In the genomic region with DNA sequence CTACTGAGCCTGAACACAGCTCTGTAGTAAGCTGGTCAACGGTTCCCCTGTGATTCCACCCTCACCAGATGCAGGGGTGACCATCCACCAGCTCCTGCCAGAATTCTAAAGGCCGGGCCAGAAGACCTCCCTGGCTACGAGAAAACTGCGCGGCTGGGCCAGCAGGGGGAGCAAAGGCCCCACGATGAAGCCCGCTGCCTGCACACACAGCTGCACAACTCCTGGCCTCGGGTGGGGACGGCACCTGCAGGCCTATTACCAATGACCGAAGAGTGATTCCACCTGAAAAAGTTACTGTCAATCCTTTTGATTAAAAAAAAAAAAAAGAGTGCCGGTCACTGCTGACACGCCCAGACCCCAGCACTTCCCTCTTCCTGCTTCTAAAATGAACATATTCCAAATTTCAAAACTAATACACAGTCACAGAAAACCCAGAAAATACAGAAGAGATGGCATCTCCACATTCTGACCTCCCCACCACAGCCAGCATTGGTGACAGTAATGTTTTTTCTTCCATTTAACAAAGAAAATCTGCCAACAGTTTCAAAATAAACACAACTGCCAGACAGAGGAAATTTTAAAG, we compare ENCODE assay signal across 8 cellular contexts. TPM values are rescaled to one million over a fixed set of nuclear protein-coding genes. Genes with fewer than 3 reads are reported as not detected.
DNase-seq lines count a peak whose midpoint lies in the region; ATAC-seq and TF ChIP-seq lines count a peak whose summit lies in the region.

No MANE protein-coding gene starts in this region.

- H3K27ac ChIP-seq in GM23338 (ENCODE audit: low read depth) (no peak overlapping the region), mesendoderm (ENCODE audit: low read depth, low read length) (no peak overlapping the region)
- no peak overlapping the region for H3K27ac ChIP-seq in effector memory CD4-positive, alpha-beta T cell (ENCODE audit: insufficient read depth, low read length, poor library complexity, severe bottlenecking)

- H3K4me2 ChIP-seq in GM23338: no peak overlapping the region
- no peak overlapping the region for H3K4me2 ChIP-seq in mesendoderm (ENCODE audit: low read length)

- CTCF ChIA-PET in activated CD8-positive, alpha-beta T cell treated with anti-CD3 and anti-CD28 coated beads for 36 hours (lab: Charles Lee): interaction anchor here (0.6 to 3.4 kb wide), 37 partner anchors 9 to 310 kb away, joined by 3 to 40 read pairs (median 4); no protein-coding TSS in a partner anchor

- H2AFZ ChIP-seq in GM23338: no peak overlapping the region

- H3K23ac ChIP-seq in mesendoderm (ENCODE audit: low read length): no peak overlapping the region

- no peaks in the 10 kb centered on the region for H3K9me3 ChIP-seq in effector memory CD4-positive, alpha-beta T cell (ENCODE audit: control insufficient read depth, low read length)

- H3K56ac ChIP-seq in mesendoderm (ENCODE audit: low read length): no peak overlapping the region

- H3K27ac Mint-ChIP-seq in GM23338: no peak overlapping the region
- no peak overlapping the region for H3K27ac Mint-ChIP-seq in activated CD8-positive, alpha-beta T cell treated with anti-CD3 and anti-CD28 coated beads for 36 hours

- H3K36me3 Mint-ChIP-seq in GM23338 (ENCODE audit: low read depth): peaks cover 19% of the 10 kb centered on the region
- H3K36me3 Mint-ChIP-seq in activated CD8-positive, alpha-beta T cell treated with anti-CD3 and anti-CD28 coated beads for 36 hours (ENCODE audit: low read depth): peaks cover 14% of the 10 kb centered on the region

- no peak overlapping the region for H4K5ac ChIP-seq in mesendoderm (ENCODE audit: low read length)

- intact Hi-C loops in activated CD8-positive, alpha-beta T cell treated with anti-CD3 and anti-CD28 coated beads for 36 hours (cut with micrococcal nuclease): loop anchor here (1.0 kb wide), 1 partner anchor 301 kb away; no protein-coding TSS in a partner anchor

- H4K8ac ChIP-seq in mesendoderm (ENCODE audit: low read depth, low read length): no peak overlapping the region

- no CpG with 5 or more reads among the region's 12 CpGs for WGBS in mesendoderm (ENCODE audit: extremely low coverage, insufficient coverage, low lambda C conversion rate)

- H2BK15ac ChIP-seq in mesendoderm (replicated peaks; ENCODE audit: low read depth): no peak overlapping the region

- no peaks in the 10 kb centered on the region for H3K27me3 Mint-ChIP-seq in GM23338 (ENCODE audit: insufficient read depth, low read depth, poor library complexity)
- no peaks in the 10 kb centered on the region for H3K27me3 Mint-ChIP-seq in activated CD8-positive, alpha-beta T cell treated with anti-CD3 and anti-CD28 coated beads for 36 hours

- ATAC-seq in GM23338: peak; percentile 94
- peak; percentile 90 for ATAC-seq in activated CD8-positive, alpha-beta T cell treated with anti-CD3 and anti-CD28 coated beads for 36 hours
- ATAC-seq in GM18520 (IDR thresholded peaks at IDR 0.05; ENCODE audit: unreplicated experiment): no peak

- H3K36me3 ChIP-seq in GM23338 (ENCODE audit: insufficient read depth) (no peaks in the 10 kb centered on the region), mesendoderm (ENCODE audit: control insufficient read depth, insufficient read depth, low read length) (peaks cover 2% of the 10 kb centered on the region)
- H3K36me3 ChIP-seq in effector memory CD4-positive, alpha-beta T cell (ENCODE audit: control insufficient read depth, insufficient read depth, low read length): peaks cover 13% of the 10 kb centered on the region

- POLR2A ChIA-PET in activated CD8-positive, alpha-beta T cell treated with anti-CD3 and anti-CD28 coated beads for 36 hours (lab: Charles Lee): no interaction called here

- peak; percentile 67 to 78 for TF ChIP-seq CTCF in GM23338 (conservative IDR thresholded peaks at IDR 0.05; ENCODE audit: low read depth in 2 of 2)
- peak; percentile 67 for TF ChIP-seq CTCF in activated CD8-positive, alpha-beta T cell treated with anti-CD3 and anti-CD28 coated beads for 36 hours (IDR thresholded peaks at IDR 0.05)

- H3K4me1 ChIP-seq in GM23338 (ENCODE audit: insufficient read depth): no peaks in the 10 kb centered on the region
- H3K4me1 ChIP-seq in effector memory CD4-positive, alpha-beta T cell (ENCODE audit: control insufficient read depth, insufficient read depth, low read length, poor library complexity, severe bottlenecking): no peaks in the 10 kb centered on the region
- no peaks in the 10 kb centered on the region for H3K4me1 ChIP-seq in mesendoderm (ENCODE audit: control insufficient read depth, low read depth, low read length)

- no peaks in the 10 kb centered on the region for H3K9me2 ChIP-seq in GM23338 (ENCODE audit: insufficient read depth)

- no peak overlapping the region for H2BK120ac ChIP-seq in mesendoderm (ENCODE audit: low read depth, low read length)

- H3K9me3 Mint-ChIP-seq in GM23338: no peaks in the 10 kb centered on the region
- no peaks in the 10 kb centered on the region for H3K9me3 Mint-ChIP-seq in activated CD8-positive, alpha-beta T cell treated with anti-CD3 and anti-CD28 coated beads for 36 hours

- H2BK5ac ChIP-seq in mesendoderm (ENCODE audit: low read length): no peak overlapping the region

- H3K27me3 ChIP-seq in GM23338 (ENCODE audit: insufficient read depth): no peaks in the 10 kb centered on the region
- H3K27me3 ChIP-seq in effector memory CD4-positive, alpha-beta T cell (replicated peaks; ENCODE audit: control insufficient read depth, insufficient read depth, low read length, poor library complexity, severe bottlenecking): no peaks in the 10 kb centered on the region
- H3K27me3 ChIP-seq in mesendoderm (ENCODE audit: insufficient read depth, low read length, poor library complexity): no peaks in the 10 kb centered on the region

- no peak overlapping the region for H3K18ac ChIP-seq in mesendoderm (ENCODE audit: low read length)

- no peak overlapping the region for H2AK5ac ChIP-seq in mesendoderm (ENCODE audit: low read length)

- H3K4ac ChIP-seq in mesendoderm (ENCODE audit: low read depth, low read length): no peak overlapping the region

- H3K79me2 ChIP-seq in GM23338 (replicated peaks; ENCODE audit: insufficient read depth) (no peaks in the 10 kb centered on the region), mesendoderm (ENCODE audit: control insufficient read depth, insufficient read depth, low read length) (no peaks in the 10 kb centered on the region)

- 0 out of 3 replicates have a peak, but pooled peaks cover under 1% of the 10 kb centered on the region for H3K4me1 Mint-ChIP-seq in GM23338
- H3K4me1 Mint-ChIP-seq in activated CD8-positive, alpha-beta T cell treated with anti-CD3 and anti-CD28 coated beads for 36 hours (ENCODE audit: low read depth): peaks cover 6% of the 10 kb centered on the region

- DNase-seq in COLO829 (ENCODE audit: low spot score) (peak; percentile 18), GM23338 (ENCODE audit: low spot score) (peak; percentile 82), NCI-H510A treated with DMSO at 0.1 percent for 48 hours (lab: John Stamatoyannopoulos, UW) (peak; percentile 33), mesendoderm (peak; percentile 59)
- peak; percentile 67 for DNase-seq in activated CD8-positive, alpha-beta T cell treated with anti-CD3 and anti-CD28 coated beads for 36 hours
- peak in 2 of 3 donors; percentile 5 to 29 for DNase-seq in effector memory CD4-positive, alpha-beta T cell
- peak; percentile 38 to 39 for DNase-seq in stimulated activated CD8-positive, alpha-beta memory T cell treated with anti-CD3 and anti-CD28 coated beads, Interleukin-2, amount 100 ng/mL, for 48 hours (ENCODE audit: low read depth in 2 of 2)

- no peaks in the 10 kb centered on the region; the same call in none of the 2 replicates for H4K20me1 ChIP-seq in GM23338 (replicated peaks; ENCODE audit: insufficient read depth)

- H3F3A ChIP-seq in GM23338 (replicated peaks; ENCODE audit: low read depth): no peaks in the 10 kb centered on the region

- H3K4me3 Mint-ChIP-seq in GM23338: no peak overlapping the region
- no peak overlapping the region for H3K4me3 Mint-ChIP-seq in activated CD8-positive, alpha-beta T cell treated with anti-CD3 and anti-CD28 coated beads for 36 hours

- no peaks in the 10 kb centered on the region for H3K79me1 ChIP-seq in mesendoderm (ENCODE audit: low read length)

- H3K9ac ChIP-seq in mesendoderm (ENCODE audit: low read length): no peak overlapping the region

- H3K4me3 ChIP-seq in GM23338 (no peak overlapping the region), mesendoderm (ENCODE audit: low read length) (no peak overlapping the region)
- no peak overlapping the region for H3K4me3 ChIP-seq in effector memory CD4-positive, alpha-beta T cell (ENCODE audit: insufficient read depth, low read depth, low read length, poor library complexity, severe bottlenecking)

TF ChIP-seq in GM23338, 12 proteins besides CTCF, POLR2A, EP300 and RAD21 (continues in another document):
- TF ChIP-seq, protein P1, sequence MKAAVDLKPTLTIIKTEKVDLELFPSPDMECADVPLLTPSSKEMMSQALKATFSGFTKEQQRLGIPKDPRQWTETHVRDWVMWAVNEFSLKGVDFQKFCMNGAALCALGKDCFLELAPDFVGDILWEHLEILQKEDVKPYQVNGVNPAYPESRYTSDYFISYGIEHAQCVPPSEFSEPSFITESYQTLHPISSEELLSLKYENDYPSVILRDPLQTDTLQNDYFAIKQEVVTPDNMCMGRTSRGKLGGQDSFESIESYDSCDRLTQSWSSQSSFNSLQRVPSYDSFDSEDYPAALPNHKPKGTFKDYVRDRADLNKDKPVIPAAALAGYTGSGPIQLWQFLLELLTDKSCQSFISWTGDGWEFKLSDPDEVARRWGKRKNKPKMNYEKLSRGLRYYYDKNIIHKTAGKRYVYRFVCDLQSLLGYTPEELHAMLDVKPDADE (IDR thresholded peaks at IDR 0.05): no peak

RNA-seq across cellular contexts. Expression of a gene that starts 49.8 kb away (rescaled TPM):
- total RNA-seq in GM23338 (2014; rRNA removed; shearing (Covaris generic)): 9.2 and 9.9 TPM in 2 replicates
- 2.5 and 2.7 TPM in 2 replicates for polyA plus RNA-seq in GM23338 (2016; fragmentation: Nextera tagmentation; extraction: Ambion mirVana)
- under 1 TPM; 0.65 to 0.76 TPM for total RNA-seq in activated CD8-positive, alpha-beta T cell treated with anti-CD3 and anti-CD28 coated beads for 36 hours
- polyA plus RNA-seq in mesendoderm (2013, experiment 1 of 2): 1.7 TPM
- polyA plus RNA-seq in mesendoderm (2013, experiment 2 of 2): 1.7 TPM

Comparison
In these comparisons a context has a peak if more than half of its experiments do, and no peak if none do; other contexts are left out.
1. DNase-seq: peak in every context shown above with its lines; median percentile 82 in GM23338; 67 in activated CD8-positive, alpha-beta T cell treated with anti-CD3 and anti-CD28 coated beads for 36 hours; 59 in mesendoderm; 38 in stimulated activated CD8-positive, alpha-beta memory T cell treated with anti-CD3 and anti-CD28 coated beads, Interleukin-2, amount 100 ng/mL, for 48 hours; 33 in NCI-H510A treated with DMSO at 0.1 percent for 48 hours; 18 in COLO829; 17 in effector memory CD4-positive, alpha-beta T cell.